ENCODE assay signal across 8 cellular contexts in the genomic region with DNA sequence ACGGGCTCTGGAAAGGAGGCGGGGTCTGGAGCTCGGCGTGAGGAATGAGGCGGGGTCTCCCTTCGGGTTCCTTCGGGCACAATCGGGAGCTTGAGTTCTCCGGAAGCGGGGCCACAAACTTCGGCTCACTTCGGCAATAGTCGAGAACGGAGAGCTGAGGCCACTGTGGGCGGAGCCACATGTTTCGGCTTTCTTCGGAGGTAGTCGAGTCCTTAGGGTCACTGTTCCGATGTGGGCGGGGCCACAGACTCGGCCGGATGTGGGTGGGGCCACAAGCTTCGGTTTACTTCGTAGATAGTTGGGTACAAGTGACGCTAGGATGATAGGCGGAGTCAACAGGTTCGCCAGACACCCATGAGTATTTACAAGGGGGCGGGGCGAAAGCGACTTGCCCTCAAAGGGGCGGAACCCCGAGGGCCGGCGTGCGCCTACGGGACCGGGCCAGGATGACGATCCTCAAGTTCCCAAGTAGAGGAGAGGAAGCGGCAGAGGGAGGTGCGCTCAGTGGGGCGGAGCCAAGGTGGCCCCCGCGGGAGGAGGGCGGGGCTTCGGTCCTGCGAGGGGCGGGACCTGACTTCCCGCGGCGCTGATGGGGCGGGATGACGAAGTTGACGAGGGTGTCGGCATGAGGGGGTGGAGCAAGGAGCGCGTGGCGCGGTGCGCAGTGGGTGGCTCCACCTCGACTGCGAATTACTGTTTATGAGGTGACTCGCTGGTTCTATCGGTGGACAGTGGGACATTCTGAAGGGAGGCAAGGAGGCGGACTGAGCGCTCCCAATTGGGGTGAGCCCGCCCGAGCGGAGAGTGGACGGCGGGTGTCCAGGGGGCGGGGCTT. TPM values are rescaled to one million over a fixed set of nuclear protein-coding genes. Genes with fewer than 3 reads are reported as not detected.
DNase-seq lines count a peak whose midpoint lies in the region; ATAC-seq lines count a peak whose summit lies in the region.

No MANE protein-coding gene starts in this region.

- ATAC-seq in GM21367 (IDR thresholded peaks at IDR 0.05; ENCODE audit: unreplicated experiment) = peak; percentile 36

- no peaks in the 10 kb centered on the region for H3K27me3 ChIP-seq in effector memory CD4-positive, alpha-beta T cell (replicated peaks; ENCODE audit: control insufficient read depth, insufficient read depth, low read length, poor library complexity, severe bottlenecking)

- H3K27ac ChIP-seq in effector memory CD4-positive, alpha-beta T cell (ENCODE audit: insufficient read depth, low read length, poor library complexity, severe bottlenecking) = peak overlapping the region; percentile 96

- DNase-seq in COLO829 (ENCODE audit: low spot score) = peak; percentile 100
- DNase-seq in HT1080 (ENCODE audit: low read depth) = peak; percentile 100
- DNase-seq in NOMO-1 (lab: John Stamatoyannopoulos, UW; ENCODE audit: unreplicated experiment in 2 of 2) = peak; percentile 100
- peak; percentile 94 to 99 (median 97) for DNase-seq in activated CD8-positive, alpha-beta memory T cell treated with anti-CD3 and anti-CD28 coated beads for 48 hours (ENCODE audit: low read depth in 2 of 3, low spot score in 2 of 3)
- peak; percentile 100 for DNase-seq in effector memory CD4-positive, alpha-beta T cell
- peak; percentile 100 for DNase-seq in lung microvascular endothelial cell (ENCODE audit: low read depth in 2 of 2)
- DNase-seq in stimulated activated CD4-positive, alpha-beta T cell treated with anti-CD3 and anti-CD28 coated beads, TNF-alpha, amount 100 ng/mL, for 4 hours (ENCODE audit: low read depth in 3 of 3) = peak; percentile 99 to 100 (median 100)

- peak overlapping the region; percentile 69 for H3K4me3 ChIP-seq in effector memory CD4-positive, alpha-beta T cell (ENCODE audit: insufficient read depth, low read depth, low read length, poor library complexity, severe bottlenecking)

- peaks cover 10% of the 10 kb centered on the region for H3K36me3 ChIP-seq in effector memory CD4-positive, alpha-beta T cell (ENCODE audit: control insufficient read depth, insufficient read depth, low read length)

- no peaks in the 10 kb centered on the region for H3K9me3 ChIP-seq in effector memory CD4-positive, alpha-beta T cell (ENCODE audit: control insufficient read depth, low read length)

- peaks cover 22% of the 10 kb centered on the region for H3K4me1 ChIP-seq in effector memory CD4-positive, alpha-beta T cell (ENCODE audit: control insufficient read depth, insufficient read depth, low read length, poor library complexity, severe bottlenecking)

RNA-seq across cellular contexts. Expression of gene MBOAT7, which starts 0.5 kb away (rescaled TPM):
- 82.4 and 104 TPM in 2 replicates for total RNA-seq in HT1080 (2014; rRNA removed; shearing (Covaris generic))
- polyA plus RNA-seq in HT1080 (2015; cell fraction: cytosol; rRNA removed) = 140 and 150 TPM in 2 replicates
- polyA plus RNA-seq in HT1080 (2015; cell fraction: nucleus; rRNA removed) = 167 and 189 TPM in 2 replicates
- 9.5 and 19.4 TPM in 2 replicates for total RNA-seq in lung microvascular endothelial cell

RNA-seq across cellular contexts. Expression of gene TSEN34, which starts 1.2 kb away (rescaled TPM):
- total RNA-seq in HT1080 (2014; rRNA removed; shearing (Covaris generic)) = 67.2 and 72.8 TPM in 2 replicates
- 63.1 and 70.4 TPM in 2 replicates for polyA plus RNA-seq in HT1080 (2015; cell fraction: cytosol; rRNA removed)
- polyA plus RNA-seq in HT1080 (2015; cell fraction: nucleus; rRNA removed) = 41.8 and 43.4 TPM in 2 replicates
- 35.1 and 38.8 TPM in 2 replicates for total RNA-seq in lung microvascular endothelial cell

RNA-seq across cellular contexts. Expression of gene RPS9, which starts 10.8 kb away (rescaled TPM):
- total RNA-seq in HT1080 (2014; rRNA removed; shearing (Covaris generic)) = 2,721 and 3,393 TPM in 2 replicates
- 3,643 and 4,396 TPM in 2 replicates for polyA plus RNA-seq in HT1080 (2015; cell fraction: cytosol; rRNA removed)
- polyA plus RNA-seq in HT1080 (2015; cell fraction: nucleus; rRNA removed) = 1,533 and 1,657 TPM in 2 replicates
- total RNA-seq in lung microvascular endothelial cell = 2,773 and 3,236 TPM in 2 replicates

RNA-seq across cellular contexts. Expression of gene TMC4, which starts 16.9 kb away (rescaled TPM):
- 1.2 TPM in 1 of 2 replicates, not detected in the other for total RNA-seq in HT1080 (2014; rRNA removed; shearing (Covaris generic))
- polyA plus RNA-seq in HT1080 (2015; cell fraction: cytosol; rRNA removed) = 0.03 and 0.72 TPM in 2 replicates
- polyA plus RNA-seq in HT1080 (2015; cell fraction: nucleus; rRNA removed) = 0.54 and 0.55 TPM in 2 replicates
- total RNA-seq in lung microvascular endothelial cell = 0.22 TPM in 1 of 2 replicates, not detected in the other

RNA-seq across cellular contexts. Expression of gene LENG1, which starts 30.4 kb away (rescaled TPM):
- total RNA-seq in HT1080 (2014; rRNA removed; shearing (Covaris generic)) = 9.0 and 9.4 TPM in 2 replicates
- 5.3 and 8.0 TPM in 2 replicates for polyA plus RNA-seq in HT1080 (2015; cell fraction: cytosol; rRNA removed)
- polyA plus RNA-seq in HT1080 (2015; cell fraction: nucleus; rRNA removed) = 3.5 and 5.7 TPM in 2 replicates
- total RNA-seq in lung microvascular endothelial cell = 3.3 and 5.4 TPM in 2 replicates

Comparison
In these comparisons a context has a peak if more than half of its experiments do, and no peak if none do; other contexts are left out.
1. Peak in every context shown above with its lines: DNase-seq, ATAC-seq, H3K4me3 ChIP-seq and H3K27ac ChIP-seq.